20 cellular contexts compared by ENCODE assay signal in genomic region chr3:10929978-10930620, GRCh38.
"Had no signal": no experiment of that assay in that cellular context is flagged by ENCODE, and none has a peak within 500 bp of the region (broad histone marks: within the 10 kb centered on the region; RNA-seq: fewer than 3 reads in every experiment).

No MANE protein-coding gene starts in this region.

- H3K27me3 Mint-ChIP-seq: activated CD4-positive, alpha-beta T cell treated with anti-CD3 and anti-CD28 coated beads, Interleukin-2, amount 10 ng/mL, durations not matched to agents 7 days and 5 days; activated CD8-positive, alpha-beta memory T cell treated with anti-CD3 and anti-CD28 coated beads, Interleukin-2, amount 10 ng/mL, durations not matched to agents 7 days and 5 days; activated CD8-positive, alpha-beta T cell treated with anti-CD3 and anti-CD28 coated beads for 36 hours had no signal

- ATAC-seq: activated CD8-positive, alpha-beta memory T cell treated with anti-CD3 and anti-CD28 coated beads, Interleukin-2, amount 10 ng/mL, durations not matched to agents 7 days and 5 days; activated CD8-positive, alpha-beta T cell treated with anti-CD3 and anti-CD28 coated beads for 36 hours; SK-N-SH treated with all-trans-retinoic acid at 6 μM for 48 hours had no signal

- H3K4me1 ChIP-seq: left ventricle myocardium inferior, parathyroid adenoma, upper lobe of left lung had no signal

- H3K9me3 ChIP-seq: left ventricle myocardium inferior, thoracic aorta, upper lobe of left lung had no signal

- H2AFZ ChIP-seq: parathyroid adenoma had no signal

- H3K36me3 Mint-ChIP-seq: activated CD8-positive, alpha-beta memory T cell treated with anti-CD3 and anti-CD28 coated beads, Interleukin-2, amount 10 ng/mL, durations not matched to agents 7 days and 5 days had no signal

- H3K4me3 ChIP-seq: left ventricle myocardium inferior, thoracic aorta, upper lobe of left lung had no signal

- H3K27ac ChIP-seq: left ventricle myocardium inferior, parathyroid adenoma, thoracic aorta, upper lobe of left lung, WERI-Rb-1 had no signal

- H3K79me2 ChIP-seq: parathyroid adenoma had no signal

- H3K27me3 ChIP-seq: upper lobe of left lung had no signal

- H3K4me3 Mint-ChIP-seq: activated CD4-positive, alpha-beta T cell treated with anti-CD3 and anti-CD28 coated beads, Interleukin-2, amount 10 ng/mL, durations not matched to agents 7 days and 5 days; activated CD8-positive, alpha-beta memory T cell treated with anti-CD3 and anti-CD28 coated beads, Interleukin-2, amount 10 ng/mL, durations not matched to agents 7 days and 5 days; activated CD8-positive, alpha-beta T cell treated with anti-CD3 and anti-CD28 coated beads for 36 hours; dendritic cell treated with granulocyte-macrophage colony-stimulating factor and Interleukin-4, amounts not matched to agents 40 ng/mL and 50 ng/mL, for 4 days; nephron; T-helper 2 cell treated with Interferon-gamma antibody and Interleukin-4, amounts not matched to agents 5 μg/mL and 100 μg/mL, for 36 hours had no signal

- H3K9me3 Mint-ChIP-seq: activated CD4-positive, alpha-beta T cell treated with anti-CD3 and anti-CD28 coated beads, Interleukin-2, amount 10 ng/mL, durations not matched to agents 7 days and 5 days; activated CD8-positive, alpha-beta T cell treated with anti-CD3 and anti-CD28 coated beads for 36 hours; dendritic cell treated with granulocyte-macrophage colony-stimulating factor and Interleukin-4, amounts not matched to agents 40 ng/mL and 50 ng/mL, for 4 days; nephron; T-helper 2 cell treated with Interferon-gamma antibody and Interleukin-4, amounts not matched to agents 5 μg/mL and 100 μg/mL, for 36 hours had no signal

- H3K4me1 Mint-ChIP-seq: activated CD4-positive, alpha-beta T cell treated with anti-CD3 and anti-CD28 coated beads, Interleukin-2, amount 10 ng/mL, durations not matched to agents 7 days and 5 days; activated CD8-positive, alpha-beta memory T cell treated with anti-CD3 and anti-CD28 coated beads, Interleukin-2, amount 10 ng/mL, durations not matched to agents 7 days and 5 days had no signal

- H3K36me3 ChIP-seq: left ventricle myocardium inferior, thoracic aorta, upper lobe of left lung, WERI-Rb-1 had no signal

- DNase-seq: activated CD4-positive, alpha-beta T cell treated with anti-CD3 and anti-CD28 coated beads, Interleukin-2, amount 10 ng/mL, durations not matched to agents 7 days and 5 days; activated CD4-positive, CD25-positive, alpha-beta regulatory T cell treated with anti-CD3 and anti-CD28 coated beads, Interleukin-2, amount 50 U/mL, for 72 hours; activated CD8-positive, alpha-beta memory T cell treated with anti-CD3 and anti-CD28 coated beads, Interleukin-2, amount 10 ng/mL, durations not matched to agents 7 days and 5 days; activated CD8-positive, alpha-beta T cell treated with anti-CD3 and anti-CD28 coated beads for 36 hours; activated gamma-delta T cell treated with Interleukin-2 at 50 U/mL for 16 hours; effector CD8-positive, alpha-beta T cell; foreskin melanocyte; kidney glomerular epithelial cell; left ventricle myocardium inferior; midbrain; stimulated activated CD4-positive, alpha-beta T cell treated with anti-CD3 and anti-CD28 coated beads, Interleukin-4, amount 100 ng/mL, for 24 hours; stimulated activated naive CD4-positive, alpha-beta T cell treated with Interleukin-2 at 50 U/mL for 16 hours; WERI-Rb-1 had no signal

- H3K27ac Mint-ChIP-seq: activated CD4-positive, alpha-beta T cell treated with anti-CD3 and anti-CD28 coated beads, Interleukin-2, amount 10 ng/mL, durations not matched to agents 7 days and 5 days; activated CD8-positive, alpha-beta memory T cell treated with anti-CD3 and anti-CD28 coated beads, Interleukin-2, amount 10 ng/mL, durations not matched to agents 7 days and 5 days; activated CD8-positive, alpha-beta T cell treated with anti-CD3 and anti-CD28 coated beads for 36 hours; dendritic cell treated with granulocyte-macrophage colony-stimulating factor and Interleukin-4, amounts not matched to agents 40 ng/mL and 50 ng/mL, for 4 days; nephron; T-helper 2 cell treated with Interferon-gamma antibody and Interleukin-4, amounts not matched to agents 5 μg/mL and 100 μg/mL, for 36 hours had no signal
